Comparison of ENCODE assay signal across 7 cellular contexts in genomic region chrY:8566198-8566597, GRCh38.
"Had no signal": no experiment of that assay in that cellular context is flagged by ENCODE, and none has a peak within 500 bp of the region (broad histone marks: within the 10 kb centered on the region; RNA-seq: fewer than 3 reads in every experiment).

No MANE protein-coding gene starts in this region.

- DNase-seq: H9, HCEC 1CT, IMR-90, KG1 had no signal

- ATAC-seq: GM23338, K562 had no signal

- H3K4me2 ChIP-seq: GM23338 had no signal

- H2AFZ ChIP-seq: GM23338 had no signal

- H3K4me3 ChIP-seq: GM23338, K562 had no signal

- H3K27ac ChIP-seq: HL-60 had no signal
